1 cellular context compared by ENCODE assay signal in genomic region chr2:120338015-120338414, GRCh38.
TF ChIP-seq lines count a peak whose summit lies in the region.

No MANE protein-coding gene starts in this region.

TF ChIP-seq in HepG2, 621 proteins besides CTCF, POLR2A, EP300 and RAD21:
- TF ChIP-seq ZBTB43 (CRISPR knock-in tag; conservative IDR thresholded peaks at IDR 0.05) = no peak
- TF ChIP-seq JUND (CRISPR knock-in tag; IDR thresholded peaks at IDR 0.05) = no peak
- TF ChIP-seq NONO (IDR thresholded peaks at IDR 0.05) = no peak
- TF ChIP-seq NONO (CRISPR knock-in tag; conservative IDR thresholded peaks at IDR 0.05) = no peak
- TF ChIP-seq ZNF501 (CRISPR knock-in tag; IDR thresholded peaks at IDR 0.05) = no peak
- TF ChIP-seq ZNF740 (CRISPR knock-in tag; IDR thresholded peaks at IDR 0.05) = no peak
- TF ChIP-seq CEBPB (IDR thresholded peaks at IDR 0.05; ENCODE audit: borderline replicate concordance, low read depth, low read length) = peak; percentile 55; the same call in 1 of the 2 replicates
- no peak for TF ChIP-seq FOSL1 (CRISPR knock-in tag; IDR thresholded peaks at IDR 0.05; ENCODE audit: borderline replicate concordance)
